14 cellular contexts compared by ENCODE assay signal in genomic region chr10:19168584-19168983, GRCh38.
A peak's percentile ranks its signal among the peaks of the same experiment; 100 is the strongest.
DNase-seq lines count a peak whose midpoint lies in the region; ATAC-seq and TF ChIP-seq lines count a peak whose summit lies in the region.
"Had no signal": no experiment of that assay in that cellular context is flagged by ENCODE, and none has a peak within 500 bp of the region (broad histone marks: within the 10 kb centered on the region; RNA-seq: fewer than 3 reads in every experiment).

No MANE protein-coding gene starts in this region.

- H3K9ac ChIP-seq in PC-3 (ENCODE audit: low read length) (no peak overlapping the region), smooth muscle cell (ENCODE audit: low read depth) (no peak overlapping the region)

- H3K36me3 ChIP-seq in PC-3 (ENCODE audit: low read depth, low read length): no peaks in the 10 kb centered on the region
- no peaks in the 10 kb centered on the region for H3K36me3 ChIP-seq in smooth muscle cell (ENCODE audit: low read depth)
- no peaks in the 10 kb centered on the region for H3K36me3 ChIP-seq in OCI-LY7 (ENCODE audit: insufficient read depth, low read length)
- H3K36me3 ChIP-seq in vagina: no peaks in the 10 kb centered on the region
- H3K36me3 ChIP-seq: transverse colon had no signal

- intact Hi-C loops in PC-3 (cut with micrococcal nuclease): no loop called here
- intact Hi-C loops in OCI-LY7 (cut with micrococcal nuclease; ENCODE audit: unreplicated experiment): no loop called here
- intact Hi-C loops in vagina (cut with DNase I): no loop called here

- H3K4me2 ChIP-seq in PC-3 (ENCODE audit: low read length) (no peak overlapping the region), smooth muscle cell (no peak overlapping the region), OCI-LY7 (ENCODE audit: low read length) (no peak overlapping the region)

- H3K9me3 ChIP-seq in PC-3 (ENCODE audit: low read length): no peaks in the 10 kb centered on the region
- H3K9me3 ChIP-seq in smooth muscle cell (replicated peaks; ENCODE audit: low read depth): no peaks in the 10 kb centered on the region
- no peaks in the 10 kb centered on the region for H3K9me3 ChIP-seq in OCI-LY7 (ENCODE audit: low read length)
- H3K9me3 ChIP-seq in vagina: no peaks in the 10 kb centered on the region
- H3K9me3 ChIP-seq: transverse colon had no signal

- H3K4me1 ChIP-seq in PC-3 (ENCODE audit: insufficient read depth, low read length): 0 out of 2 replicates have a peak, but pooled peaks cover 4% of the 10 kb centered on the region
- no peaks in the 10 kb centered on the region for H3K4me1 ChIP-seq in smooth muscle cell (ENCODE audit: low read depth)
- H3K4me1 ChIP-seq in OCI-LY7 (ENCODE audit: insufficient read depth, low read length, poor library complexity, severe bottlenecking): no peaks in the 10 kb centered on the region
- H3K4me1 ChIP-seq in vagina: no peaks in the 10 kb centered on the region
- H3K4me1 ChIP-seq: transverse colon had no signal

- no peaks in the 10 kb centered on the region for H3F3A ChIP-seq in PC-3 (ENCODE audit: low read length, unreplicated experiment)
- H3F3A ChIP-seq in smooth muscle cell (ENCODE audit: low read depth): no peaks in the 10 kb centered on the region

- H2AFZ ChIP-seq in PC-3 (ENCODE audit: low read length) (no peak overlapping the region), smooth muscle cell (ENCODE audit: low read depth) (no peak overlapping the region), OCI-LY7 (ENCODE audit: low read length) (no peak overlapping the region)

- H3K79me2 ChIP-seq in PC-3 (ENCODE audit: low read length) (no peaks in the 10 kb centered on the region), smooth muscle cell (ENCODE audit: low read depth) (no peaks in the 10 kb centered on the region), OCI-LY7 (ENCODE audit: insufficient read depth, low read depth, low read length) (no peaks in the 10 kb centered on the region)

- no peaks in the 10 kb centered on the region for H4K20me1 ChIP-seq in PC-3 (ENCODE audit: low read length)
- H4K20me1 ChIP-seq in smooth muscle cell (ENCODE audit: low read depth): no peaks in the 10 kb centered on the region
- H4K20me1 ChIP-seq in OCI-LY7 (ENCODE audit: insufficient read depth, low read length): no peaks in the 10 kb centered on the region

- H3K27me3 ChIP-seq in PC-3 (ENCODE audit: low read length) (no peaks in the 10 kb centered on the region), smooth muscle cell (ENCODE audit: low read depth) (no peaks in the 10 kb centered on the region), vagina (no peaks in the 10 kb centered on the region)
- H3K27me3 ChIP-seq: transverse colon had no signal

- ATAC-seq in PC-3: no peak

- H3K27ac ChIP-seq in PC-3 (ENCODE audit: low read length) (no peak overlapping the region), smooth muscle cell (ENCODE audit: low read depth) (no peak overlapping the region), OCI-LY7 (ENCODE audit: low read depth, low read length, poor library complexity, severe bottlenecking) (no peak overlapping the region), vagina (no peak overlapping the region)
- H3K27ac ChIP-seq: transverse colon had no signal

- no peak overlapping the region for H3K4me3 ChIP-seq in PC-3 (ENCODE audit: low read length)
- no peak overlapping the region for H3K4me3 ChIP-seq in fibroblast of pulmonary artery (replicated peaks; ENCODE audit: low read depth, low read length)
- H3K4me3 ChIP-seq in smooth muscle cell: no peak overlapping the region
- no peak overlapping the region for H3K4me3 ChIP-seq in OCI-LY7 (ENCODE audit: low read depth, low read length, poor library complexity, severe bottlenecking)
- no peak overlapping the region for H3K4me3 ChIP-seq in vagina
- H3K4me3 ChIP-seq: transverse colon had no signal

- WGBS in smooth muscle cell (ENCODE audit: low lambda C conversion rate): 64% methylated on average over 2 of the region's 2 CpGs

- H3K9me2 ChIP-seq in PC-3 (replicated peaks; ENCODE audit: low read length) (no peaks in the 10 kb centered on the region), OCI-LY7 (ENCODE audit: insufficient read depth, low read length) (no peaks in the 10 kb centered on the region)

- POLR2A ChIA-PET in PC-3 (lab: Charles Lee; ENCODE audit: unreplicated experiment) (no interaction called here), OCI-LY7 (lab: Charles Lee) (no interaction called here)

- BruUV-seq in PC-3 (replicated peaks; lab: Mats Ljungman, UMichigan) (no TSS peak), OCI-LY7 (replicated peaks; lab: Mats Ljungman, UMichigan) (no TSS peak)

- DNase-seq in SKM-1 treated with dmso at 0.1 percent for 144 hours (lab: John Stamatoyannopoulos, UW; ENCODE audit: unreplicated experiment) (peak; percentile 1), SKM-1 (lab: John Stamatoyannopoulos, UW; ENCODE audit: unreplicated experiment) (no peak), PC-3 (no peak), fibroblast of pulmonary artery (ENCODE audit: low read depth) (no peak), smooth muscle cell (lab: John Stamatoyannopoulos, UW; ENCODE audit: unreplicated experiment) (no peak), OCI-LY7 (ENCODE audit: low spot score) (no peak), AML-193 (lab: John Stamatoyannopoulos, UW) (no peak), vagina (ENCODE audit: extremely low spot score in 2 of 2) (no peak)
- DNase-seq: activated CD4-positive, CD25-positive, alpha-beta regulatory T cell treated with anti-CD3 and anti-CD28 coated beads, Interleukin-2, amount 50 U/mL, for 72 hours; dermis blood vessel endothelial cell; DMS79; KG1; NCI-H2029; transverse colon had no signal

- peak; percentile 42; the same call in 1 of the 2 replicates for TF ChIP-seq CTCF in PC-3 (conservative IDR thresholded peaks at IDR 0.05; ENCODE audit: low read depth, low read length)
- TF ChIP-seq CTCF in fibroblast of pulmonary artery (IDR thresholded peaks at IDR 0.05; ENCODE audit: low read length, missing control alignments): peak; percentile 24
- peak; percentile 8 for TF ChIP-seq CTCF in smooth muscle cell (IDR thresholded peaks at IDR 0.05; ENCODE audit: borderline replicate concordance, insufficient read depth, poor library complexity, severe bottlenecking)
- no peak for TF ChIP-seq CTCF in OCI-LY7 (conservative IDR thresholded peaks at IDR 0.05; ENCODE audit: low read length)
- TF ChIP-seq CTCF in vagina (IDR thresholded peaks at IDR 0.05): no peak

- CTCF ChIA-PET in PC-3 (lab: Charles Lee): no interaction called here
- CTCF ChIA-PET in OCI-LY7 (lab: Charles Lee; ENCODE audit: unreplicated experiment): no interaction called here

- no peak for TF ChIP-seq POLR2A in vagina (IDR thresholded peaks at IDR 0.05)

Comparison
In these comparisons a context has a peak if more than half of its experiments do, and no peak if none do; other contexts are left out.
1. CTCF ChIP-seq: peak in PC-3 (single experiment), fibroblast of pulmonary artery (single experiment) and smooth muscle cell (single experiment); none in OCI-LY7 (single experiment) and vagina (0 of 3).